Comparison of ENCODE assay signal across 1 cellular context in genomic region chr20:10498196-10498595, GRCh38.
TF ChIP-seq lines count a peak whose summit lies in the region.

No MANE protein-coding gene starts in this region.

TF ChIP-seq in K562, 482 proteins besides CTCF, POLR2A, EP300 and RAD21 (continued from another document):
- no peak for TF ChIP-seq ELK3 (CRISPR knock-in tag; IDR thresholded peaks at IDR 0.05)
- TF ChIP-seq LCOR (CRISPR knock-in tag; IDR thresholded peaks at IDR 0.05) = no peak
- TF ChIP-seq PHF8 (IDR thresholded peaks at IDR 0.05; ENCODE audit: borderline replicate concordance, low read length) = no peak
